In the genomic region with DNA sequence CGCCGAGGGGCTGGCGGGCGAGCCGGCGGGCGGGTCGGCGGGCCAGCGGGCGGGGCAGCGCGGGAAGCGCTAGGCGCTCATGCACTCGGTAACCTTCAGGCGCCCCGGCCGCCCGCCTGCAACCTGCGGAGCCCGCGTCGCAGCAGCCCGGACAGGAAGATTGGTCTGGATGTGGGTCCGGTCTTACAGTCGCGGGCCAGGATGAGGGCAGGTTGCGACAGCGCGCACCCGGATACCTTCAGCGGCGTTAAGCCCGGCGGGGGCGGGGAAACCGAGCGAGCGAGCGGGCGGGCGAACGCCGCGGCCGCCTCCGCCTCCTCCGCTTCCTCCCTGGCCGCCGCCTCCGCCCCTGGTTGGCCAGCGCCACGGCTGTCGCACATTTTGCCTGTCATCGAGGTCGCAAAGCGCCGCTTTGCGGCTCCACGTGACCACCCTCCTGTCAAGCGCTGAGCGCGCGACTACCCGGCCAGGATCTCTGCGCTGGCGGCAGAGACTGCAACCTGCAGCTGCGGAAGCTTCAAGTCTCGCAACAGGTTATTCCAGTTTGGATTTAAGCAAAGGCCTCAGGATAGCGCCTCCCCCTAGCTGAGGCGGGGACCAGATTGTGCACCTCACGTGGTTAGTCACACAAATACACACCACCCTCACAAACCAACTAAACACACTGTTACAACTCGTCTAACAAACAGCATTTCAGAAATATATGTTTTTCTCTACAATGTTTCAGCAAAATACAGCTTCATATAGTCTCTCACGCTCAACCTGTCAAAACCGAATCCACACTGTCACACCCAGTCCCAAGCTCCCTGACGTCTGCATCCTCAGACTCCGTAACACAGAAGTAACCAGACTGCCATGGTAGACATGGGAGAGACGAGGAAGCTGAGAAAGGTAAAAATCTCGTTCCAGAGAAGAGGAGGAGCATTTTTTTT, we compare ENCODE assay signal across 8 cellular contexts. TPM values are rescaled to one million over a fixed set of nuclear protein-coding genes. Genes with fewer than 3 reads are reported as not detected.
DNase-seq lines count a peak whose midpoint lies in the region; ATAC-seq and TF ChIP-seq lines count a peak whose summit lies in the region.

A gene (minus strand): TSS at position 355 of the 932 bp plus-strand sequence. CDS start 456 bp downstream, outside the sequence.

- H2BK20ac ChIP-seq in IMR-90 (ENCODE audit: low read depth, low read length) = no peak within 1 kb of the TSS

- H2AK9ac ChIP-seq in IMR-90 (replicated peaks; ENCODE audit: low read depth, low read length, poor library complexity) = peak within 1 kb of the TSS; percentile 45

- no peaks in the 10 kb centered on the region for H3K9me1 ChIP-seq in IMR-90 (ENCODE audit: insufficient read depth, low read length)

- peak within 1 kb of the TSS; percentile 92 for H2AFZ ChIP-seq in IMR-90 (replicated peaks; ENCODE audit: low read length, poor library complexity)

- intact Hi-C loops in IMR-90 (cut with micrococcal nuclease) = no loop called here

- H3K36me3 Mint-ChIP-seq in activated T-cell treated with anti-CD3 and anti-CD28 coated beads, Interleukin-2, amount 50 U/mL, for 24 hours (ENCODE audit: low read depth) = peaks cover 22% of the 10 kb centered on the region

- H3K4me1 Mint-ChIP-seq in activated T-cell treated with anti-CD3 and anti-CD28 coated beads, Interleukin-2, amount 50 U/mL, for 24 hours (ENCODE audit: low read depth) = peaks cover 29% of the 10 kb centered on the region

- peak within 1 kb of the TSS; percentile 36; the same call in 1 of the 2 replicates for H4K91ac ChIP-seq in IMR-90 (ENCODE audit: insufficient read depth, low read depth, low read length)

- H3K36me3 ChIP-seq in IMR-90 (ENCODE audit: control insufficient read depth, insufficient read depth, low read length) (no peaks in the 10 kb centered on the region), esophagus (ENCODE audit: control insufficient read depth in 2 of 2, insufficient read depth in 2 of 2, low read length in 1 of 2) (no peaks in the 10 kb centered on the region), mucosa of stomach (ENCODE audit: control insufficient read depth, insufficient read depth, low read length) (no peaks in the 10 kb centered on the region)

- DNase-seq in DMS153 treated with DMSO at 0.1 percent for 48 hours (lab: John Stamatoyannopoulos, UW; ENCODE audit: unreplicated experiment) = peak; percentile 96
- DNase-seq in IMR-90 = peak; percentile 95
- peak; percentile 36 for DNase-seq in OCI-M2 (lab: John Stamatoyannopoulos, UW; ENCODE audit: unreplicated experiment)
- DNase-seq in activated T-cell treated with anti-CD3 and anti-CD28 coated beads, Interleukin-2, amount 50 U/mL, for 24 hours = peak; percentile 98
- peak; percentile 93 to 98 for DNase-seq in stimulated activated CD8-positive, alpha-beta memory T cell treated with anti-CD3 and anti-CD28 coated beads, Interleukin-7, amount 100 ng/mL, for 1 hour (ENCODE audit: low read depth in 2 of 2)

- H3K56ac ChIP-seq in IMR-90 (ENCODE audit: extremely low read depth, insufficient read depth, low read length) = peak within 1 kb of the TSS; percentile 62; the same call in 1 of the 2 replicates

- H3K4me2 ChIP-seq in IMR-90 (ENCODE audit: low read depth, low read length) = peak within 1 kb of the TSS; percentile 93

- no peak within 1 kb of the TSS for H2BK15ac ChIP-seq in IMR-90 (ENCODE audit: low read depth, low read length)

- H3K4me1 ChIP-seq in IMR-90 (ENCODE audit: control insufficient read depth, insufficient read depth, low read length) (no peaks in the 10 kb centered on the region; the same call in 1 of the 2 replicates), esophagus (ENCODE audit: control insufficient read depth in 2 of 2, insufficient read depth in 2 of 2, low read length in 1 of 2) (no peaks in the 10 kb centered on the region), mucosa of stomach (ENCODE audit: control insufficient read depth, insufficient read depth, low read length) (no peaks in the 10 kb centered on the region)

- H3K18ac ChIP-seq in IMR-90 (ENCODE audit: low read depth, low read length) = no peak within 1 kb of the TSS

- TF ChIP-seq CTCF in IMR-90 (conservative IDR thresholded peaks at IDR 0.05; ENCODE audit: low read depth, low read length) = peak; percentile 21

- TSS peak; percentile 69 for BruUV-seq in IMR-90 (replicated peaks; lab: Mats Ljungman, UMichigan)

- H3K9me3 Mint-ChIP-seq in activated T-cell treated with anti-CD3 and anti-CD28 coated beads, Interleukin-2, amount 50 U/mL, for 24 hours = no peaks in the 10 kb centered on the region

- POLR2A ChIA-PET in IMR-90 (lab: Charles Lee; ENCODE audit: unreplicated experiment) = no interaction called here

- H3K14ac ChIP-seq in IMR-90 (replicated peaks; ENCODE audit: low read depth, low read length) = peak within 1 kb of the TSS; percentile 82

- dilution Hi-C loops in IMR-90 (cut with HindIII; ENCODE audit: low sequenced_read_pairs, unreplicated experiment) = no loop called here

- TF ChIP-seq RAD21 in IMR-90 (IDR thresholded peaks at IDR 0.05; ENCODE audit: low read length) = peak; percentile 26; the same call in 1 of the 2 replicates

- H3K9ac ChIP-seq in IMR-90 (ENCODE audit: low read depth, low read length) (peak within 1 kb of the TSS; percentile 81), mucosa of stomach (ENCODE audit: low read length) (peak within 1 kb of the TSS; percentile 87)

- peak within 1 kb of the TSS; percentile 86 for H3K4me3 Mint-ChIP-seq in activated T-cell treated with anti-CD3 and anti-CD28 coated beads, Interleukin-2, amount 50 U/mL, for 24 hours

- H3K4me3 ChIP-seq in IMR-90 (ENCODE audit: insufficient read depth, low read depth, low read length) = peak within 1 kb of the TSS; percentile 82
- peak within 1 kb of the TSS; percentile 80 to 87 for H3K4me3 ChIP-seq in esophagus (ENCODE audit: low read depth in 1 of 2, low read length in 2 of 2)
- H3K4me3 ChIP-seq in mucosa of stomach (ENCODE audit: low read length) = peak within 1 kb of the TSS; percentile 98

- in situ Hi-C loops in IMR-90 (cut with MboI; ENCODE audit: low sequenced_read_pairs) = no loop called here

- peak within 1 kb of the TSS; percentile 71 for H3K23ac ChIP-seq in IMR-90 (ENCODE audit: low read depth, low read length)

- peak within 1 kb of the TSS; percentile 33; the same call in 1 of the 2 replicates for H2AK5ac ChIP-seq in IMR-90 (ENCODE audit: low read depth, low read length)

- H2BK120ac ChIP-seq in IMR-90 (ENCODE audit: low read depth, low read length) = no peak within 1 kb of the TSS; the same call in 1 of the 2 replicates

- no peaks in the 10 kb centered on the region for H3K27me3 Mint-ChIP-seq in activated T-cell treated with anti-CD3 and anti-CD28 coated beads, Interleukin-2, amount 50 U/mL, for 24 hours

- peak within 1 kb of the TSS; percentile 68 for H3K27ac ChIP-seq in IMR-90 (ENCODE audit: insufficient read depth, low read length)
- peak within 1 kb of the TSS; percentile 95 for H3K27ac ChIP-seq in esophagus (ENCODE audit: low read depth in 2 of 2, low read length in 1 of 2)

- H2BK5ac ChIP-seq in IMR-90 (ENCODE audit: low read depth, low read length, poor library complexity, severe bottlenecking) = peak within 1 kb of the TSS; percentile 61

- TF ChIP-seq POLR2A in IMR-90 (IDR thresholded peaks at IDR 0.05; ENCODE audit: low read depth, low read length) = peak; percentile 59; the same call in 1 of the 2 replicates

- peak; percentile 86 for ATAC-seq in GM21528 (IDR thresholded peaks at IDR 0.05; ENCODE audit: low FRiP score, unreplicated experiment)
- ATAC-seq in IMR-90 (ENCODE audit: low read depth) = peak; percentile 95

- H3K9me3 ChIP-seq in IMR-90 (ENCODE audit: control insufficient read depth, insufficient read depth, low read length) (no peaks in the 10 kb centered on the region), esophagus (ENCODE audit: control insufficient read depth in 2 of 2, insufficient read depth in 1 of 2, low read depth in 1 of 2, low read length in 1 of 2) (no peaks in the 10 kb centered on the region), mucosa of stomach (ENCODE audit: control insufficient read depth, low read length) (no peaks in the 10 kb centered on the region)

- peak within 1 kb of the TSS; percentile 77 for H3K4ac ChIP-seq in IMR-90 (ENCODE audit: low read depth, low read length)

- H3K79me1 ChIP-seq in IMR-90 (ENCODE audit: low read depth in 1 of 2, low read length in 2 of 2) = peaks cover 2 to 15% of the 10 kb centered on the region in 2 experiments

- WGBS in IMR-90 (ENCODE audit: extremely low coverage in 2 of 2, insufficient read length in 1 of 2), 2 experiments = 0% methylated on average over 56 of the region's 80 CpGs; no CpG with 5 or more reads in 1 of the 2 experiments
- 0% methylated on average over 68 to 80 of the region's 80 CpGs for WGBS in esophagus, 2 donors

- CTCF ChIA-PET in IMR-90 (lab: Yijun Ruan, JAX) = interaction anchor here (0.6 to 1.4 kb wide), 3 partner anchors 9 to 773 kb away, joined by 3 to 4 read pairs (median 3); no protein-coding TSS in a partner anchor

- no peaks in the 10 kb centered on the region for H4K20me1 ChIP-seq in IMR-90 (ENCODE audit: insufficient read depth, low read length)

- peak within 1 kb of the TSS; percentile 66; the same call in 1 of the 2 replicates for H4K5ac ChIP-seq in IMR-90 (ENCODE audit: low read depth, low read length)

- H4K8ac ChIP-seq in IMR-90 (ENCODE audit: low read depth in 2 of 2, low read length in 2 of 2) = peak within 1 kb of the TSS; percentile 50 to 88

- peak within 1 kb of the TSS; percentile 95 for H3K27ac Mint-ChIP-seq in activated T-cell treated with anti-CD3 and anti-CD28 coated beads, Interleukin-2, amount 50 U/mL, for 24 hours

- no peaks in the 10 kb centered on the region for H3K27me3 ChIP-seq in IMR-90 (ENCODE audit: control insufficient read depth, insufficient read depth, low read length)
- no peaks in the 10 kb centered on the region for H3K27me3 ChIP-seq in esophagus (ENCODE audit: control insufficient read depth in 1 of 2, insufficient read depth in 2 of 2, low read length in 2 of 2)
- no peaks in the 10 kb centered on the region for H3K27me3 ChIP-seq in mucosa of stomach (ENCODE audit: control insufficient read depth, insufficient read depth, low read length)

TF ChIP-seq in IMR-90, 13 proteins besides CTCF, POLR2A, EP300 and RAD21 (continues in another document):
- TF ChIP-seq RCOR1 (IDR thresholded peaks at IDR 0.05; ENCODE audit: insufficient replicate concordance, low read length) = peak; percentile 68
- peak; percentile 41 for TF ChIP-seq CEBPB (IDR thresholded peaks at IDR 0.05; ENCODE audit: low read depth, low read length)
- no peak for TF ChIP-seq SMC3 (IDR thresholded peaks at IDR 0.05; ENCODE audit: low read depth, low read length)
- TF ChIP-seq FOS (IDR thresholded peaks at IDR 0.05; ENCODE audit: low read depth, low read length) = 0 out of 2 replicates have a peak, but pooled peaks have one; percentile 15
- TF ChIP-seq NFE2L2 (IDR thresholded peaks at IDR 0.05; ENCODE audit: low read depth, low read length) = peak; percentile 28; the same call in 1 of the 2 replicates

RNA-seq across cellular contexts. Expression of the gene that starts here (rescaled TPM):
- total RNA-seq in IMR-90 (2012; rRNA removed) = 72.9 and 78.0 TPM in 2 replicates
- 15.4 and 18.8 TPM in 2 replicates for polyA plus RNA-seq in IMR-90 (2012; rRNA removed)
- polyA plus RNA-seq in IMR-90 (2012; cell fraction: cytosol; rRNA removed) = 1.5 and 12.3 TPM in 2 replicates
- polyA plus RNA-seq in IMR-90 (2012; cell fraction: nucleus; rRNA removed; ENCODE audit: low replicate concordance) = 0.66 and 6.9 TPM in 2 replicates
- polyA plus RNA-seq in esophagus = 10 to 100 TPM; 18.4 to 32.1 TPM

Comparison
In these comparisons a context has a peak if more than half of its experiments do, and no peak if none do; other contexts are left out.
1. Peak in every context shown above with its lines: DNase-seq, ATAC-seq, H3K4me3 ChIP-seq and H3K27ac ChIP-seq.
2. DNase-seq: peak in every context shown above with its lines; median percentile 98 in activated T-cell treated with anti-CD3 and anti-CD28 coated beads, Interleukin-2, amount 50 U/mL, for 24 hours; 96 in DMS153 treated with DMSO at 0.1 percent for 48 hours; 96 in stimulated activated CD8-positive, alpha-beta memory T cell treated with anti-CD3 and anti-CD28 coated beads, Interleukin-7, amount 100 ng/mL, for 1 hour; 95 in IMR-90; 36 in OCI-M2.